19 cellular contexts compared by ENCODE assay signal in genomic region chr6:100839419-100839818, GRCh38. TPM values are rescaled to one million over a fixed set of nuclear protein-coding genes. Genes with fewer than 3 reads are reported as not detected.
DNase-seq lines count a peak whose midpoint lies in the region; ATAC-seq, FAIRE-seq and TF ChIP-seq lines count a peak whose summit lies in the region.
"Had no signal": no experiment of that assay in that cellular context is flagged by ENCODE, and none has a peak within 500 bp of the region (broad histone marks: within the 10 kb centered on the region; RNA-seq: fewer than 3 reads in every experiment).

No MANE protein-coding gene starts in this region.

- ATAC-seq in A549, result no peak
- no peak for ATAC-seq in left lobe of liver
- no peak for ATAC-seq in sciatic nerve
- ATAC-seq: HCT116 had no signal

- H4K91ac ChIP-seq in H9 (ENCODE audit: insufficient read length, low read depth, low read length), result no peak overlapping the region

- H4K20me1 ChIP-seq in H9 (ENCODE audit: control insufficient read depth, insufficient read depth, insufficient read length), result no peaks in the 10 kb centered on the region
- H4K20me1 ChIP-seq in astrocyte (ENCODE audit: insufficient read depth, low read length), result peaks cover 45% of the 10 kb centered on the region

- no peaks in the 10 kb centered on the region for H3K4me1 ChIP-seq in A549
- no peaks in the 10 kb centered on the region; the same call in 1 of the 2 replicates for H3K4me1 ChIP-seq in H9 (ENCODE audit: insufficient read depth, low read length)
- no peaks in the 10 kb centered on the region for H3K4me1 ChIP-seq in astrocyte (ENCODE audit: insufficient read depth, low read length)

- no peaks in the 10 kb centered on the region for H3K23me2 ChIP-seq in H9 (ENCODE audit: insufficient read length, low read depth, low read length, poor library complexity, severe bottlenecking)

- no peaks in the 10 kb centered on the region for H3K79me1 ChIP-seq in H9 (ENCODE audit: insufficient read depth, low read depth, low read length, poor library complexity, severe bottlenecking)

- H3K36me3 ChIP-seq in astrocyte (ENCODE audit: insufficient read depth, low read length), result no peaks in the 10 kb centered on the region

- peak overlapping the region in 2 of 3 experiments; percentile 3 to 12; a peak in 2 of 7 replicates for H3K27ac Mint-ChIP-seq in H9
- H3K27ac Mint-ChIP-seq in astrocyte (ENCODE audit: unreplicated experiment), result no peak overlapping the region
- H3K27ac Mint-ChIP-seq: CD4-positive, alpha-beta memory T cell had no signal

- H3K27me3 ChIP-seq in H9 (ENCODE audit: insufficient read depth, low read length), result no peaks in the 10 kb centered on the region
- H3K27me3 ChIP-seq in astrocyte (ENCODE audit: insufficient read depth, low read length), result no peaks in the 10 kb centered on the region

- H4K8ac ChIP-seq in H9 (replicated peaks; ENCODE audit: insufficient read length, low read depth, low read length), result no peak overlapping the region

- H3K27ac ChIP-seq in A549 (no peak overlapping the region), H9 (ENCODE audit: insufficient read length, low read depth, low read length) (no peak overlapping the region), astrocyte (ENCODE audit: low read depth, low read length) (no peak overlapping the region)

- H3K4me1 Mint-ChIP-seq in H9 (peaks cover 26 to 27% of the 10 kb centered on the region in 2 experiments), astrocyte (ENCODE audit: low read depth, unreplicated experiment) (peaks cover 2% of the 10 kb centered on the region)

- no peak for DNase-seq in A549 (ENCODE audit: low read depth in 1 of 2, low spot score in 1 of 2)
- no peak for DNase-seq in H9
- no peak for DNase-seq in astrocyte (ENCODE audit: low read depth)
- DNase-seq in midbrain (lab: John Stamatoyannopoulos, UW), result no peak
- no peak for DNase-seq in left lobe of liver (ENCODE audit: low spot score)
- no peak for DNase-seq in sciatic nerve (ENCODE audit: low spot score)
- DNase-seq: 8988T; C1 segment of cervical spinal cord; Calu3; CD4-positive, alpha-beta memory T cell; COR-L47; DMS153; DND-41; GOT3; H7 had no signal

- CTCF ChIA-PET in A549 (lab: Yijun Ruan, JAX), result no interaction called here

- H3K4ac ChIP-seq in H9 (ENCODE audit: low read depth, low read length), result no peak overlapping the region

- H3K4me2 ChIP-seq in A549, result no peak overlapping the region
- H3K4me2 ChIP-seq in H9 (ENCODE audit: insufficient read depth, insufficient read length, low read length), result no peak overlapping the region
- H3K4me2 ChIP-seq in astrocyte (ENCODE audit: low read length), result no peak overlapping the region

- no peak overlapping the region for H2BK12ac ChIP-seq in H9 (ENCODE audit: insufficient read length, low read depth, low read length)

- no peak for TF ChIP-seq EP300 in A549 (IDR thresholded peaks at IDR 0.05)

- peaks cover 2 to 5% (median 4%) of the 10 kb centered on the region in 3 experiments; a peak in 4 of 7 replicates for H3K36me3 Mint-ChIP-seq in H9 (ENCODE audit: insufficient read depth in 1 of 3, low read depth in 3 of 3)
- peaks cover 3% of the 10 kb centered on the region for H3K36me3 Mint-ChIP-seq in astrocyte (ENCODE audit: low read depth, unreplicated experiment)

- H2AFZ ChIP-seq in H9 (ENCODE audit: low read length) (no peak overlapping the region), astrocyte (ENCODE audit: low read depth, low read length) (no peak overlapping the region)

- no peak overlapping the region for H3K14ac ChIP-seq in H9 (ENCODE audit: insufficient read depth, low read length)

- no peak for TF ChIP-seq POLR2A in A549 (IDR thresholded peaks at IDR 0.05; ENCODE audit: low read length)

- no peak overlapping the region for H2BK20ac ChIP-seq in H9 (ENCODE audit: low read depth, low read length, poor library complexity, severe bottlenecking)

- no peak overlapping the region for H3T11ph ChIP-seq in H9 (ENCODE audit: low read length)

- POLR2A ChIA-PET in A549 (lab: Yijun Ruan, JAX), result no interaction called here

- H3K9ac ChIP-seq in H9 (ENCODE audit: extremely low read depth, insufficient read length, low read length), result no peak overlapping the region
- H3K9ac ChIP-seq in astrocyte (ENCODE audit: low read length), result no peak overlapping the region

- no peak overlapping the region for H4K5ac ChIP-seq in H9 (ENCODE audit: insufficient read length, low read depth, low read length)

- no peak for TF ChIP-seq RAD21 in A549 (conservative IDR thresholded peaks at IDR 0.05 in 1 of 2, IDR thresholded peaks at IDR 0.05 in 1 of 2)

- no peak overlapping the region for H2AK5ac ChIP-seq in H9 (ENCODE audit: insufficient read length, low read length)

- H2BK5ac ChIP-seq in H9 (ENCODE audit: insufficient read length, low read length), result no peak overlapping the region

- no peaks in the 10 kb centered on the region; the same call in 1 of the 2 replicates for H3K79me2 ChIP-seq in H9 (ENCODE audit: insufficient read depth, low read length)
- peaks cover 76% of the 10 kb centered on the region for H3K79me2 ChIP-seq in astrocyte (ENCODE audit: insufficient read depth, low read length)

- 97% methylated on average over 1 of the region's 1 CpG for WGBS in A549 (ENCODE audit: missing lambda C conversion rate)
- no CpG with 5 or more reads among the region's 1 CpG for WGBS in H9 (ENCODE audit: extremely low coverage, insufficient read length, low lambda C conversion rate)

- TF ChIP-seq CTCF in A549 (IDR thresholded peaks at IDR 0.05), result no peak
- no peak for TF ChIP-seq CTCF in H9 (conservative IDR thresholded peaks at IDR 0.05)
- TF ChIP-seq CTCF in astrocyte (IDR thresholded peaks at IDR 0.05; ENCODE audit: insufficient read depth, low read depth, low read length), result no peak

- H2BK120ac ChIP-seq in H9 (ENCODE audit: low read depth, low read length, poor library complexity, severe bottlenecking), result no peak overlapping the region

- H3K23ac ChIP-seq in H9 (ENCODE audit: insufficient read length, low read depth, low read length), result no peak overlapping the region

- H2BK15ac ChIP-seq in H9 (ENCODE audit: low read depth, low read length), result no peak overlapping the region

- intact Hi-C loops in sciatic nerve (cut with DNase I), result no loop called here

- H3K9me3 Mint-ChIP-seq in H9 (no peaks in the 10 kb centered on the region; a peak in 1 of 5 replicates), astrocyte (ENCODE audit: unreplicated experiment) (no peaks in the 10 kb centered on the region)

- no peaks in the 10 kb centered on the region for H3K27me3 Mint-ChIP-seq in H9 (ENCODE audit: low read depth)
- no peaks in the 10 kb centered on the region for H3K27me3 Mint-ChIP-seq in astrocyte (ENCODE audit: low read depth, unreplicated experiment)
- H3K27me3 Mint-ChIP-seq: CD4-positive, alpha-beta memory T cell had no signal

- H3K4me3 ChIP-seq in A549, result no peak overlapping the region
- no peak overlapping the region for H3K4me3 ChIP-seq in astrocyte (ENCODE audit: insufficient read depth, low read depth, low read length)

- no peak overlapping the region for H3K18ac ChIP-seq in H9 (ENCODE audit: insufficient read length, low read depth, low read length)

- no peak overlapping the region for H3K4me3 Mint-ChIP-seq in H9
- no peak overlapping the region for H3K4me3 Mint-ChIP-seq in astrocyte (ENCODE audit: unreplicated experiment)

- H3K9me3 ChIP-seq in A549 (no peaks in the 10 kb centered on the region), H9 (ENCODE audit: control insufficient read depth, low read depth, low read length) (no peaks in the 10 kb centered on the region), astrocyte (ENCODE audit: insufficient read depth, low read depth, low read length) (no peaks in the 10 kb centered on the region)

- H3K56ac ChIP-seq in H9 (ENCODE audit: insufficient read length, low read depth, low read length), result no peak overlapping the region

- FAIRE-seq in A549 (lab: Jason Lieb, UNC) (no peak), astrocyte (lab: Jason Lieb, UNC) (peak; percentile 41), islet of Langerhans (lab: Jason Lieb, UNC) (peak; percentile 53)
- FAIRE-seq: GM12892, GM18507 had no signal

TF ChIP-seq in A549, 52 proteins besides CTCF, POLR2A, EP300 and RAD21:
- TF ChIP-seq MAFK (IDR thresholded peaks at IDR 0.05; ENCODE audit: partially characterized antibody), result peak; percentile 97
- TF ChIP-seq KDM1A (IDR thresholded peaks at IDR 0.05; ENCODE audit: low read depth), result no peak
- no peak for TF ChIP-seq MAX (IDR thresholded peaks at IDR 0.05)
- no peak for TF ChIP-seq RNF2 (IDR thresholded peaks at IDR 0.05; ENCODE audit: borderline replicate concordance, low read depth)
- no peak for TF ChIP-seq PHF8 (IDR thresholded peaks at IDR 0.05; ENCODE audit: borderline replicate concordance, low read depth)

RNA-seq across cellular contexts. Expression of gene ASCC3, which starts 41.7 kb away (rescaled TPM):
- polyA plus RNA-seq in A549 (2011; rRNA removed), result 35.3 and 41.7 TPM in 2 replicates
- polyA plus RNA-seq in A549 (2012; cell fraction: cytosol; rRNA removed), result 7.8 and 8.1 TPM in 2 replicates
- 7.2 and 8.0 TPM in 2 replicates for polyA plus RNA-seq in A549 (2012; cell fraction: nucleus; rRNA removed)
- polyA plus RNA-seq in A549 (2017; fragmentation: RNase III; extraction: RNeasy Plus Mini Kit Qiagen cat#74134 plus additional on column Dnase treatment), result 17.4 to 21.4 TPM (median 21.1 TPM) in 3 replicates
- polyA minus RNA-seq in A549 (2011; rRNA and poly(A)+ RNA removed), result 34.6 and 42.2 TPM in 2 replicates
- total RNA-seq in H9 (2021), result 61.4 and 63.8 TPM in 2 replicates
- total RNA-seq in astrocyte, result 125 and 138 TPM in 2 replicates
- 15.3 TPM for total RNA-seq in left lobe of liver
- total RNA-seq in sciatic nerve, result 36.9 TPM
